In genomic region chr2:100820346-100821254, GRCh38 we compare ENCODE assay signal across 8 cellular contexts. TPM values are rescaled to one million over a fixed set of nuclear protein-coding genes. Genes with fewer than 3 reads are reported as not detected.
A peak's percentile ranks its signal among the peaks of the same experiment; 100 is the strongest.
DNase-seq lines count a peak whose midpoint lies in the region; ATAC-seq and TF ChIP-seq lines count a peak whose summit lies in the region.

No MANE protein-coding gene starts in this region.

- no peaks in the 10 kb centered on the region; the same call in 1 of the 2 replicates for H3K27me3 ChIP-seq in Caco-2 (replicated peaks; ENCODE audit: control insufficient read depth, insufficient read depth, low read length)
- H3K27me3 ChIP-seq in fibroblast of lung (ENCODE audit: control insufficient read depth, insufficient read depth, low read length), result no peaks in the 10 kb centered on the region
- no peaks in the 10 kb centered on the region for H3K27me3 ChIP-seq in ovary

- no peak for TF ChIP-seq EP300 in ovary (IDR thresholded peaks at IDR 0.05)

- no peak overlapping the region for H3K27ac Mint-ChIP-seq in Caco-2 (ENCODE audit: unreplicated experiment)
- no peak overlapping the region for H3K27ac Mint-ChIP-seq in activated CD4-positive, alpha-beta T cell treated with anti-CD3 and anti-CD28 coated beads, Interleukin-2, amount 10 ng/mL, durations not matched to agents 7 days and 5 days

- no peak for TF ChIP-seq POLR2A in ovary (IDR thresholded peaks at IDR 0.05)

- DNase-seq in Caco-2 (peak in 1 of 2 experiments; percentile 5), fibroblast of lung (ENCODE audit: low read depth in 2 of 2) (no peak), ovary (peak in 2 of 5 donors; percentile 33 to 38), H4 (ENCODE audit: low spot score) (no peak), COR-L47 (lab: John Stamatoyannopoulos, UW) (no peak)
- no peak for DNase-seq in activated CD4-positive, alpha-beta T cell treated with anti-CD3 and anti-CD28 coated beads, Interleukin-2, amount 10 ng/mL, durations not matched to agents 7 days and 5 days

- peak overlapping the region; percentile 77 for H3K4me2 ChIP-seq in fibroblast of lung (ENCODE audit: extremely low read depth, insufficient read depth, low read length)

- CTCF ChIA-PET in Caco-2 (lab: Charles Lee), result interaction anchor here (0.7 kb wide), 1 partner anchor 296 kb away, joined by 4 read pairs; no protein-coding TSS in a partner anchor
- CTCF ChIA-PET in activated CD4-positive, alpha-beta T cell treated with anti-CD3 and anti-CD28 coated beads, Interleukin-2, amount 10 ng/mL, durations not matched to agents 7 days and 5 days (lab: Charles Lee), result no interaction called here

- WGBS in ovary, 3 donors, result 3 to 5% (median 5%) methylated on average over 56 to 90 of the region's 90 CpGs

- intact Hi-C loops in Caco-2 (cut with micrococcal nuclease; ENCODE audit: unreplicated experiment), result no loop called here
- intact Hi-C loops in ovary (cut with DNase I), result loop anchor here in 1 of 4 donors (10.0 kb wide), 1 partner anchor 164 kb away; no protein-coding TSS in a partner anchor

- BruUV-seq in Caco-2 (replicated peaks; lab: Mats Ljungman, UMichigan), result no TSS peak

- H3K9me3 ChIP-seq in Caco-2 (no peaks in the 10 kb centered on the region), fibroblast of lung (ENCODE audit: control insufficient read depth, insufficient read depth, low read depth, low read length) (no peaks in the 10 kb centered on the region), ovary (no peaks in the 10 kb centered on the region)

- POLR2A ChIA-PET in Caco-2 (lab: Charles Lee), result interaction anchor here (0.6 kb wide), 1 partner anchor 181 kb away, joined by 3 read pairs; no protein-coding TSS in a partner anchor
- POLR2A ChIA-PET in activated CD4-positive, alpha-beta T cell treated with anti-CD3 and anti-CD28 coated beads, Interleukin-2, amount 10 ng/mL, durations not matched to agents 7 days and 5 days (lab: Charles Lee), result no interaction called here

- H3K9me3 Mint-ChIP-seq in Caco-2 (ENCODE audit: unreplicated experiment), result no peaks in the 10 kb centered on the region
- no peaks in the 10 kb centered on the region for H3K9me3 Mint-ChIP-seq in activated CD4-positive, alpha-beta T cell treated with anti-CD3 and anti-CD28 coated beads, Interleukin-2, amount 10 ng/mL, durations not matched to agents 7 days and 5 days

- peak overlapping the region; percentile 46 for H3K4me3 ChIP-seq in Caco-2 (ENCODE audit: low read depth, low read length)
- H3K4me3 ChIP-seq in fibroblast of lung (replicated peaks in 1 of 4; ENCODE audit: control extremely low read depth in 1 of 4, insufficient read depth in 1 of 4, low read depth in 3 of 4, low read length in 4 of 4), result peak overlapping the region; percentile 54 to 80 (median 71)
- H3K4me3 ChIP-seq in ovary, result peak overlapping the region; percentile 71

- peak overlapping the region; percentile 67 for H3K9ac ChIP-seq in fibroblast of lung (ENCODE audit: insufficient read depth, low read length)

- peak overlapping the region; percentile 61 for H2AFZ ChIP-seq in fibroblast of lung (ENCODE audit: low read length)

- TF ChIP-seq CTCF in Caco-2 (IDR thresholded peaks at IDR 0.05; ENCODE audit: insufficient read depth in 1 of 2, low read depth in 1 of 2, low read length in 1 of 2, severe bottlenecking in 1 of 2, unreplicated experiment in 1 of 2) (no peak), fibroblast of lung (conservative IDR thresholded peaks at IDR 0.05 in 1 of 2, IDR thresholded peaks at IDR 0.05 in 1 of 2; ENCODE audit: low read depth in 1 of 2, low read length in 2 of 2) (no peak), ovary (IDR thresholded peaks at IDR 0.05) (no peak)

- H3K36me3 ChIP-seq in Caco-2 (ENCODE audit: control insufficient read depth, insufficient read depth, low read length) (no peaks in the 10 kb centered on the region), fibroblast of lung (ENCODE audit: control insufficient read depth, insufficient read depth, low read length) (no peaks in the 10 kb centered on the region), ovary (no peaks in the 10 kb centered on the region)

- no peaks in the 10 kb centered on the region for H3K79me2 ChIP-seq in fibroblast of lung (ENCODE audit: control insufficient read depth, insufficient read depth, low read length)

- ATAC-seq in HG03565 (IDR thresholded peaks at IDR 0.05; ENCODE audit: unreplicated experiment), result no peak
- ATAC-seq in HG03460 (IDR thresholded peaks at IDR 0.05; ENCODE audit: unreplicated experiment), result no peak

- peak overlapping the region; percentile 61 for H3K4me3 Mint-ChIP-seq in Caco-2 (ENCODE audit: unreplicated experiment)
- peak overlapping the region; percentile 51 for H3K4me3 Mint-ChIP-seq in activated CD4-positive, alpha-beta T cell treated with anti-CD3 and anti-CD28 coated beads, Interleukin-2, amount 10 ng/mL, durations not matched to agents 7 days and 5 days

- H3K4me1 Mint-ChIP-seq in Caco-2 (ENCODE audit: low read depth, unreplicated experiment), result peaks cover 7% of the 10 kb centered on the region
- H3K4me1 Mint-ChIP-seq in activated CD4-positive, alpha-beta T cell treated with anti-CD3 and anti-CD28 coated beads, Interleukin-2, amount 10 ng/mL, durations not matched to agents 7 days and 5 days, result peaks cover 26% of the 10 kb centered on the region

- H3K27me3 Mint-ChIP-seq in Caco-2 (ENCODE audit: insufficient read depth, unreplicated experiment), result peaks cover 27% of the 10 kb centered on the region
- peaks cover 37% of the 10 kb centered on the region for H3K27me3 Mint-ChIP-seq in activated CD4-positive, alpha-beta T cell treated with anti-CD3 and anti-CD28 coated beads, Interleukin-2, amount 10 ng/mL, durations not matched to agents 7 days and 5 days

- H3K4me1 ChIP-seq in Caco-2 (peaks cover 8% of the 10 kb centered on the region; the same call in 1 of the 2 replicates), fibroblast of lung (ENCODE audit: control insufficient read depth, extremely low read depth, insufficient read depth, low read length) (peaks cover 2% of the 10 kb centered on the region), ovary (ENCODE audit: insufficient read depth) (peaks cover 8% of the 10 kb centered on the region)

- peak overlapping the region; percentile 9 for H3K27ac ChIP-seq in fibroblast of lung (ENCODE audit: insufficient read depth, low read length)
- no peak overlapping the region for H3K27ac ChIP-seq in ovary

- no peaks in the 10 kb centered on the region for H4K20me1 ChIP-seq in fibroblast of lung (ENCODE audit: control insufficient read depth, extremely low read depth, insufficient read depth, low read length)

- no peaks in the 10 kb centered on the region for H3K36me3 Mint-ChIP-seq in Caco-2 (ENCODE audit: insufficient read depth, unreplicated experiment)
- H3K36me3 Mint-ChIP-seq in activated CD4-positive, alpha-beta T cell treated with anti-CD3 and anti-CD28 coated beads, Interleukin-2, amount 10 ng/mL, durations not matched to agents 7 days and 5 days (ENCODE audit: low read depth), result peaks cover 3% of the 10 kb centered on the region

RNA-seq across cellular contexts. Expression of gene NPAS2, which starts 0.7 kb away (rescaled TPM):
- total RNA-seq in Caco-2 (2022) (2.8 and 3.6 TPM in 2 replicates), fibroblast of lung (2.3 and 3.6 TPM in 2 replicates), ovary (10 to 100 TPM in 2 of 7 donors, 1 to 10 TPM in 5; 1.6 to 12.4 (median 7.3) TPM)
- total RNA-seq in activated CD4-positive, alpha-beta T cell treated with anti-CD3 and anti-CD28 coated beads, Interleukin-2, amount 10 ng/mL, durations not matched to agents 7 days and 5 days, result 1 to 10 TPM; 5.6 to 6.1 TPM
- polyA plus RNA-seq in fibroblast of lung (4.9 and 8.7 TPM in 2 replicates), ovary (10 to 100 TPM in 1 of 2 donors, 1 to 10 TPM in 1; 4.6 to 20.6 TPM)
- 6.8 and 10.8 TPM in 2 replicates for polyA plus RNA-seq in fibroblast of lung (2012)
- polyA minus RNA-seq in fibroblast of lung (ENCODE audit: low replicate concordance), result 7.2 and 24.0 TPM in 2 replicates
- 2.8 and 4.7 TPM in 2 replicates for total RNA-seq in H4 (2014; rRNA removed; shearing (Covaris generic))
